In the genomic region with DNA sequence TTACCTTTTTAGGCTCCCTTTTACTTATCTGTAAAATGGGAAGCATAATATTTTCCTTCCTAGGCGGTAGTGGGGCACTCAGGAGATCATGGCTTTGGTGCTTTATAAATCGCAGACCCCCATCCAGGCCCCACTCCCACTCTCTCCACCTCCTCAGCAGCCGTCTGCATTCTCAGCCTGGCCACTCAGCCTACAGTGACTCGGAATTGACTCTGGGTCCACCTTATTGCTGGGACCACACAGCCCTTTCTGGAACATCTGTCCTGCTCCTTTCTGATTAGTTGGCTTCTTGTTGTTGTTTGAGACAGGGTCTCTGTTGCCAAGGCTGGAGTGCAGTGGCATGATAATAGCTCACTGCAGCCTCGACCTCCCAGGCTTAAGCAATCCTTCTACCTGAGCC, we compare ENCODE assay signal across 28 cellular contexts.
"Had no signal": no experiment of that assay in that cellular context is flagged by ENCODE, and none has a peak within 500 bp of the region (broad histone marks: within the 10 kb centered on the region; RNA-seq: fewer than 3 reads in every experiment).

No MANE protein-coding gene starts in this region.

- H3K4me3 ChIP-seq: ascending aorta, coronary artery, dorsolateral prefrontal cortex, esophagus muscularis mucosa, gastrocnemius medialis had no signal

- H3K4me1 ChIP-seq: foreskin keratinocyte, gastrocnemius medialis had no signal

- ATAC-seq: activated CD4-positive, alpha-beta T cell treated with anti-CD3 and anti-CD28 coated beads for 36 hours; activated CD8-positive, alpha-beta memory T cell treated with anti-CD3 and anti-CD28 coated beads, Interleukin-2, amount 10 ng/mL, durations not matched to agents 7 days and 5 days; activated CD8-positive, alpha-beta T cell treated with anti-CD3 and anti-CD28 coated beads, Interleukin-2, amount 10 ng/mL, durations not matched to agents 7 days and 5 days; activated naive CD4-positive, alpha-beta T cell treated with anti-CD3 and anti-CD28 coated beads, Interleukin-2, amount 50 U/mL, for 72 hours; activated T-helper 17 cell treated with anti-CD3 and anti-CD28 coated beads, Interleukin-2, amount 50 U/mL, for 72 hours; foreskin keratinocyte; gastrocnemius medialis had no signal

- H3K27me3 ChIP-seq: ascending aorta had no signal

- H3K9me3 ChIP-seq: ascending aorta, esophagus muscularis mucosa, gastrocnemius medialis had no signal

- H3K27me3 Mint-ChIP-seq: activated CD4-positive, alpha-beta memory T cell treated with anti-CD3 and anti-CD28 coated beads for 36 hours; activated CD4-positive, alpha-beta T cell treated with anti-CD3 and anti-CD28 coated beads for 36 hours; activated T-helper 17 cell treated with anti-CD3 and anti-CD28 coated beads, Interleukin-2, amount 50 U/mL, for 72 hours had no signal

- DNase-seq: activated CD4-positive, alpha-beta memory T cell treated with anti-CD3 and anti-CD28 coated beads for 36 hours; activated CD4-positive, alpha-beta T cell treated with anti-CD3 and anti-CD28 coated beads for 36 hours; activated CD4-positive, alpha-beta T cell treated with anti-CD3 and anti-CD28 coated beads, Interleukin-2, amount 10 ng/mL, durations not matched to agents 24 days and 14 days; activated CD4-positive, CD25-positive, alpha-beta regulatory T cell; activated CD4-positive, CD25-positive, alpha-beta regulatory T cell treated with anti-CD3 and anti-CD28 coated beads, Interleukin-2, amount 50 U/mL, for 72 hours; activated CD8-positive, alpha-beta memory T cell treated with anti-CD3 and anti-CD28 coated beads, Interleukin-2, amount 10 ng/mL, durations not matched to agents 7 days and 5 days; activated CD8-positive, alpha-beta memory T cell treated with anti-CD3 and anti-CD28 coated beads, Interleukin-2, amount 50 U/mL, for 4 hours; activated CD8-positive, alpha-beta T cell treated with anti-CD3 and anti-CD28 coated beads, Interleukin-2, amount 10 ng/mL, durations not matched to agents 7 days and 5 days; activated effector memory CD4-positive, alpha-beta T cell treated with Interleukin-2 at 50 U/mL for 16 hours; activated gamma-delta T cell treated with Interleukin-2 at 50 U/mL for 16 hours; activated naive CD4-positive, alpha-beta T cell treated with Interleukin-2 at 50 U/mL for 16 hours; activated naive CD8-positive, alpha-beta T cell treated with anti-CD3 and anti-CD28 coated beads, Interleukin-2, amount 10 ng/mL, durations not matched to agents 7 days and 5 days; activated T-cell treated with anti-CD3 and anti-CD28 coated beads, Interleukin-2, amount 50 U/mL, for 1 hour; brain microvascular endothelial cell; dorsolateral prefrontal cortex; effector memory CD4-positive, alpha-beta T cell; erythroblast; foreskin keratinocyte; gastrocnemius medialis; glutamatergic neuron; T-helper 2 cell had no signal

- H3K4me3 Mint-ChIP-seq: activated CD4-positive, alpha-beta memory T cell treated with anti-CD3 and anti-CD28 coated beads for 36 hours; activated CD4-positive, alpha-beta T cell treated with anti-CD3 and anti-CD28 coated beads for 36 hours; activated CD4-positive, alpha-beta T cell treated with anti-CD3 and anti-CD28 coated beads, Interleukin-2, amount 10 ng/mL, durations not matched to agents 24 days and 14 days; activated CD8-positive, alpha-beta memory T cell treated with anti-CD3 and anti-CD28 coated beads, Interleukin-2, amount 10 ng/mL, durations not matched to agents 7 days and 5 days; activated CD8-positive, alpha-beta T cell treated with anti-CD3 and anti-CD28 coated beads, Interleukin-2, amount 10 ng/mL, durations not matched to agents 7 days and 5 days; activated naive CD8-positive, alpha-beta T cell treated with anti-CD3 and anti-CD28 coated beads, Interleukin-2, amount 10 ng/mL, durations not matched to agents 7 days and 5 days; activated T-helper 17 cell treated with anti-CD3 and anti-CD28 coated beads, Interleukin-2, amount 50 U/mL, for 72 hours; central memory CD8-positive, alpha-beta T cell; dendritic cell treated with granulocyte-macrophage colony-stimulating factor and Interleukin-4, amounts not matched to agents 40 ng/mL and 50 ng/mL, for 4 days had no signal

- H3K27ac Mint-ChIP-seq: activated CD4-positive, alpha-beta memory T cell treated with anti-CD3 and anti-CD28 coated beads for 36 hours; activated CD4-positive, alpha-beta T cell treated with anti-CD3 and anti-CD28 coated beads for 36 hours; activated CD4-positive, alpha-beta T cell treated with anti-CD3 and anti-CD28 coated beads, Interleukin-2, amount 10 ng/mL, durations not matched to agents 24 days and 14 days; activated CD8-positive, alpha-beta memory T cell treated with anti-CD3 and anti-CD28 coated beads, Interleukin-2, amount 10 ng/mL, durations not matched to agents 7 days and 5 days; activated CD8-positive, alpha-beta T cell treated with anti-CD3 and anti-CD28 coated beads, Interleukin-2, amount 10 ng/mL, durations not matched to agents 7 days and 5 days; activated naive CD8-positive, alpha-beta T cell treated with anti-CD3 and anti-CD28 coated beads, Interleukin-2, amount 10 ng/mL, durations not matched to agents 7 days and 5 days; dendritic cell treated with granulocyte-macrophage colony-stimulating factor and Interleukin-4, amounts not matched to agents 40 ng/mL and 50 ng/mL, for 4 days had no signal

- H3K36me3 Mint-ChIP-seq: activated CD4-positive, alpha-beta memory T cell treated with anti-CD3 and anti-CD28 coated beads for 36 hours; activated CD8-positive, alpha-beta memory T cell treated with anti-CD3 and anti-CD28 coated beads, Interleukin-2, amount 10 ng/mL, durations not matched to agents 7 days and 5 days; activated naive CD4-positive, alpha-beta T cell treated with anti-CD3 and anti-CD28 coated beads, Interleukin-2, amount 50 U/mL, for 72 hours; activated naive CD8-positive, alpha-beta T cell treated with anti-CD3 and anti-CD28 coated beads, Interleukin-2, amount 10 ng/mL, durations not matched to agents 7 days and 5 days had no signal

- H3K4me1 Mint-ChIP-seq: activated CD4-positive, alpha-beta T cell treated with anti-CD3 and anti-CD28 coated beads for 36 hours; activated CD4-positive, alpha-beta T cell treated with anti-CD3 and anti-CD28 coated beads, Interleukin-2, amount 10 ng/mL, durations not matched to agents 24 days and 14 days; activated CD8-positive, alpha-beta memory T cell treated with anti-CD3 and anti-CD28 coated beads, Interleukin-2, amount 10 ng/mL, durations not matched to agents 7 days and 5 days; activated naive CD8-positive, alpha-beta T cell treated with anti-CD3 and anti-CD28 coated beads, Interleukin-2, amount 10 ng/mL, durations not matched to agents 7 days and 5 days; activated T-helper 17 cell treated with anti-CD3 and anti-CD28 coated beads, Interleukin-2, amount 50 U/mL, for 72 hours; central memory CD8-positive, alpha-beta T cell had no signal

- H3K9me3 Mint-ChIP-seq: activated CD4-positive, alpha-beta memory T cell treated with anti-CD3 and anti-CD28 coated beads for 36 hours; activated CD4-positive, alpha-beta T cell treated with anti-CD3 and anti-CD28 coated beads, Interleukin-2, amount 10 ng/mL, durations not matched to agents 24 days and 14 days; activated naive CD4-positive, alpha-beta T cell treated with anti-CD3 and anti-CD28 coated beads, Interleukin-2, amount 50 U/mL, for 72 hours; activated naive CD8-positive, alpha-beta T cell treated with anti-CD3 and anti-CD28 coated beads, Interleukin-2, amount 10 ng/mL, durations not matched to agents 7 days and 5 days; activated T-helper 17 cell treated with anti-CD3 and anti-CD28 coated beads, Interleukin-2, amount 50 U/mL, for 72 hours; central memory CD8-positive, alpha-beta T cell; dendritic cell treated with granulocyte-macrophage colony-stimulating factor and Interleukin-4, amounts not matched to agents 40 ng/mL and 50 ng/mL, for 4 days had no signal

- H3K27ac ChIP-seq: ascending aorta, brain microvascular endothelial cell, coronary artery, dorsolateral prefrontal cortex, esophagus muscularis mucosa, foreskin keratinocyte, gastrocnemius medialis had no signal

- H3K36me3 ChIP-seq: ascending aorta, brain microvascular endothelial cell, esophagus muscularis mucosa, gastrocnemius medialis had no signal
